8 cellular contexts compared by ENCODE assay signal in genomic region chr3:195204360-195205166, GRCh38.
DNase-seq lines count a peak whose midpoint lies in the region; ATAC-seq, FAIRE-seq and TF ChIP-seq lines count a peak whose summit lies in the region.

No MANE protein-coding gene starts in this region.

- intact Hi-C loops in PC-3 (cut with micrococcal nuclease) = no loop called here

- no peak for FAIRE-seq in H54 (lab: Jason Lieb, UNC)

- H3K27ac ChIP-seq in PC-3 (ENCODE audit: low read length) = no peak overlapping the region

- H4K20me1 ChIP-seq in PC-3 (ENCODE audit: low read length) = no peaks in the 10 kb centered on the region

- no peak overlapping the region for H3K4me2 ChIP-seq in PC-3 (ENCODE audit: low read length)

- TF ChIP-seq CTCF in choroid plexus epithelial cell (conservative IDR thresholded peaks at IDR 0.05; ENCODE audit: low read depth, low read length) (no peak), PC-3 (conservative IDR thresholded peaks at IDR 0.05; ENCODE audit: low read depth, low read length) (no peak)

- no peak overlapping the region for H3K4me3 ChIP-seq in choroid plexus epithelial cell (ENCODE audit: low read depth, low read length)
- peak overlapping the region; percentile 3 for H3K4me3 ChIP-seq in neuron (ENCODE audit: low read length)
- no peak overlapping the region for H3K4me3 ChIP-seq in PC-3 (ENCODE audit: low read length)

- H3K4me1 ChIP-seq in neuron (ENCODE audit: insufficient read depth, low read length) = peaks cover 38% of the 10 kb centered on the region
- H3K4me1 ChIP-seq in PC-3 (ENCODE audit: insufficient read depth, low read length) = no peaks in the 10 kb centered on the region

- H3K36me3 ChIP-seq in neuron (ENCODE audit: insufficient read depth, low read length) (no peaks in the 10 kb centered on the region), PC-3 (ENCODE audit: low read depth, low read length) (0 out of 2 replicates have a peak, but pooled peaks cover 3% of the 10 kb centered on the region)

- POLR2A ChIA-PET in PC-3 (lab: Charles Lee; ENCODE audit: unreplicated experiment) = no interaction called here

- H3K9me3 ChIP-seq in neuron (ENCODE audit: low read length) (no peaks in the 10 kb centered on the region), PC-3 (ENCODE audit: low read length) (no peaks in the 10 kb centered on the region)

- 0 out of 2 replicates have a peak, but pooled peaks cover 4% of the 10 kb centered on the region for H3K79me2 ChIP-seq in PC-3 (ENCODE audit: low read length)

- CTCF ChIA-PET in PC-3 (lab: Charles Lee) = no interaction called here

- no peaks in the 10 kb centered on the region for H3K9me2 ChIP-seq in PC-3 (replicated peaks; ENCODE audit: low read length)

- no peaks in the 10 kb centered on the region for H3K27me3 ChIP-seq in neuron (ENCODE audit: insufficient read depth, low read length)
- no peaks in the 10 kb centered on the region for H3K27me3 ChIP-seq in PC-3 (ENCODE audit: low read length)

- H2AFZ ChIP-seq in neuron (ENCODE audit: low read depth, low read length) (no peak overlapping the region), PC-3 (ENCODE audit: low read length) (no peak overlapping the region)

- ATAC-seq in PC-3 (no peak), HG02970 (IDR thresholded peaks at IDR 0.05; ENCODE audit: low FRiP score, unreplicated experiment) (no peak), HG02763 (IDR thresholded peaks at IDR 0.05; ENCODE audit: unreplicated experiment) (no peak)

- peak; percentile 90 for DNase-seq in DMS79 (lab: John Stamatoyannopoulos, UW)
- peak; percentile 90 for DNase-seq in NCI-H1105 (lab: John Stamatoyannopoulos, UW)
- DNase-seq in choroid plexus epithelial cell (ENCODE audit: low read depth) = peak; percentile 43
- DNase-seq in PC-3 = no peak
- DNase-seq in H54 (ENCODE audit: insufficient read length, low spot score) = no peak

- H3F3A ChIP-seq in PC-3 (ENCODE audit: low read length, unreplicated experiment) = no peaks in the 10 kb centered on the region

- no peak overlapping the region for H3K9ac ChIP-seq in PC-3 (ENCODE audit: low read length)

- no TSS peak for BruUV-seq in PC-3 (replicated peaks; lab: Mats Ljungman, UMichigan)

- no peak for TF ChIP-seq POLR2A in H54 (IDR thresholded peaks at IDR 0.05; ENCODE audit: low read depth, low read length)

Comparison
In these comparisons a context has a peak if more than half of its experiments do, and no peak if none do; other contexts are left out.
1. DNase-seq: peak in DMS79 (single experiment), NCI-H1105 (single experiment) and choroid plexus epithelial cell (single experiment); none in PC-3 (single experiment) and H54 (single experiment).